Comparison of ENCODE assay signal across 8 cellular contexts in the genomic region with DNA sequence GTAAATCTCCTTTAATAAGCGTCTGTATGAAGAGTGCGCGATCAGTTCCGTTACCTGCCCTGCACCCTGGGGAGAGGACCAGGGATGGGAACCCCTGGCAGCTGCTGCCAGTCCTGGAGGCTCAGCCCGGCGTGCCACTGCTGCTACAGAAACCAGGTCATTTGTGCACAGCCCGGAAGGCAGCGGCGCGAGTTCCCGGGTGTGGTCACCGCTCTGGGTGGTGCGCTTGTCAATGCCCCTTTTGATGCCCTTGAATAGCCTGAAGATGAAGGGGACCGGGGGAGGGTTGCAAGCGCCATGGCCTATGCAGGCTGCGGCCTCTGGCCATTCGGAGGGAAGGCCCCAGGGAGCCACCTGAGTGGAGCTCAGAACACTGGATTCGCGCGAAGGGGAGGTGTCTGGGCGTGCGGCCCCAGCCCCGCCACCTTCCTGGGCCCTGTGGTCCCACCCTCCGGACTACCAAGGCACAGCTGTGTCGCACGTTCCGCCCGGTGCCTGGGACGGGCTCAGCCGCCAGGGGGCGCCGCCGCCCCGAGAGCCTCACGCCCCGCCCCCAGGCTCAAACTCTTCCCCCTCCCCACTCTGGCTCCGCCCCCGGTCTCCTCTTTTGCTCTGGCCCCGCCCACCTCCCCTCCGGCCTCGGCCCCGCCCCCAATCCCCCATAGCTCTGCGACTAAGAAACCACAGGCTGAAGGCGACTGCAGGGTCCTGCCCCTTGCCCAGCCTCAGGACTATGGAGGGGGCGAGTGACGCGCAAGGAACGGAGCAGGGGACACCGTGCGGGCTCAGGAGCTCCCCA. TPM values are rescaled to one million over a fixed set of nuclear protein-coding genes. Genes with fewer than 3 reads are reported as not detected.
DNase-seq lines count a peak whose midpoint lies in the region; ATAC-seq and TF ChIP-seq lines count a peak whose summit lies in the region.

No MANE protein-coding gene starts in this region.

- peaks cover 4% of the 10 kb centered on the region for H3K4me1 Mint-ChIP-seq in activated naive CD8-positive, alpha-beta T cell (ENCODE audit: low read depth)
- H3K4me1 Mint-ChIP-seq in type B pancreatic cell (ENCODE audit: unreplicated experiment) = peaks cover 4% of the 10 kb centered on the region

- DNase-seq in GM13977 (ENCODE audit: low spot score) (peak; percentile 86), heart right ventricle (peak; percentile 78 to 84), posterior vena cava (ENCODE audit: low spot score) (peak; percentile 92), type B pancreatic cell (ENCODE audit: extremely low spot score, unreplicated experiment) (peak; percentile 84), NCI-H1694 (lab: John Stamatoyannopoulos, UW) (no peak), NCI-H1105 (lab: John Stamatoyannopoulos, UW) (no peak)

- H3K27ac Mint-ChIP-seq in activated naive CD8-positive, alpha-beta T cell = no peak overlapping the region
- H3K27ac Mint-ChIP-seq in type B pancreatic cell = no peak overlapping the region

- peak overlapping the region; percentile 17 for H3K4me3 Mint-ChIP-seq in activated naive CD8-positive, alpha-beta T cell
- H3K4me3 Mint-ChIP-seq in type B pancreatic cell = no peak overlapping the region

- intact Hi-C loops in heart right ventricle (cut with DNase I) (loop anchor here in 5 of 10 donors (10.0 kb wide), 2 partner anchors 83 to 293 kb away; no protein-coding TSS in a partner anchor), posterior vena cava (cut with DNase I) (loop anchor here in 1 of 2 donors (10.0 kb wide), 1 partner anchor 293 kb away; no protein-coding TSS in a partner anchor)

- peak; percentile 47 for ATAC-seq in SK-N-SH treated with all-trans-retinoic acid at 6 μM for 48 hours
- peak; percentile 69 to 88 (median 81) for ATAC-seq in heart right ventricle

- no peaks in the 10 kb centered on the region for H3K27me3 Mint-ChIP-seq in activated naive CD8-positive, alpha-beta T cell
- H3K27me3 Mint-ChIP-seq in type B pancreatic cell = no peaks in the 10 kb centered on the region

- no peaks in the 10 kb centered on the region for H3K27me3 ChIP-seq in heart right ventricle

- WGBS in heart right ventricle, 2 donors = 43 to 71% methylated on average over 38 to 50 of the region's 50 CpGs

- peak overlapping the region in 9 of 10 donors; percentile 18 to 56 (median 51) for H3K4me3 ChIP-seq in heart right ventricle

- no peaks in the 10 kb centered on the region for H3K9me3 Mint-ChIP-seq in activated naive CD8-positive, alpha-beta T cell (ENCODE audit: low read depth)
- no peaks in the 10 kb centered on the region for H3K9me3 Mint-ChIP-seq in type B pancreatic cell

- peaks cover 0 to 20% (median 7%) of the 10 kb centered on the region in 9 donors for H3K4me1 ChIP-seq in heart right ventricle

- in situ Hi-C loops in GM13977 (cut with MboI; ENCODE audit: low pct_unique_long_range_greater_than_20kb, low sequenced_read_pairs, unreplicated experiment) = no loop called here

- TF ChIP-seq CTCF in GM13977 (IDR thresholded peaks at IDR 0.05; ENCODE audit: extremely low read depth, insufficient read depth, missing control alignments) (peak; percentile 78), heart right ventricle (IDR thresholded peaks at IDR 0.05) (peak; percentile 43 to 94 (median 88)), type B pancreatic cell (conservative IDR thresholded peaks at IDR 0.05) (peak; percentile 85)

- no peaks in the 10 kb centered on the region for H3K36me3 Mint-ChIP-seq in activated naive CD8-positive, alpha-beta T cell
- peaks cover 7% of the 10 kb centered on the region for H3K36me3 Mint-ChIP-seq in type B pancreatic cell

- peak overlapping the region in 4 of 10 donors; percentile 12 to 69 (median 56) for H3K27ac ChIP-seq in heart right ventricle

- no peaks in the 10 kb centered on the region for H3K9me3 ChIP-seq in heart right ventricle

- H3K36me3 ChIP-seq in heart right ventricle = peaks cover 0 to 55% (median 26%) of the 10 kb centered on the region in 9 donors

TF ChIP-seq in SK-N-SH treated with all-trans-retinoic acid at 6 μM for 48 hours, 23 proteins besides CTCF, POLR2A, EP300 and RAD21:
- TF ChIP-seq TOX (CRISPR knock-in tag; IDR thresholded peaks at IDR 0.05; ENCODE audit: borderline replicate concordance) (no peak), SNAI2 (CRISPR knock-in tag; IDR thresholded peaks at IDR 0.05) (no peak), OSR1 (CRISPR knock-in tag; IDR thresholded peaks at IDR 0.05) (no peak), ISL1 (CRISPR knock-in tag; IDR thresholded peaks at IDR 0.05) (no peak), ZFP30 (CRISPR knock-in tag; IDR thresholded peaks at IDR 0.05) (no peak), ZNF70 (CRISPR knock-in tag; IDR thresholded peaks at IDR 0.05) (no peak), ESRRG (CRISPR knock-in tag; IDR thresholded peaks at IDR 0.05) (no peak), CSDC2 (CRISPR knock-in tag; IDR thresholded peaks at IDR 0.05) (no peak), ZNF565 (CRISPR knock-in tag; conservative IDR thresholded peaks at IDR 0.05; ENCODE audit: low read depth) (no peak), CSRNP3 (CRISPR knock-in tag; IDR thresholded peaks at IDR 0.05) (no peak), TCF4 (CRISPR knock-in tag; IDR thresholded peaks at IDR 0.05; ENCODE audit: borderline replicate concordance) (no peak), ZNF8 (CRISPR knock-in tag; IDR thresholded peaks at IDR 0.05) (no peak)
- TF ChIP-seq, protein P1, sequence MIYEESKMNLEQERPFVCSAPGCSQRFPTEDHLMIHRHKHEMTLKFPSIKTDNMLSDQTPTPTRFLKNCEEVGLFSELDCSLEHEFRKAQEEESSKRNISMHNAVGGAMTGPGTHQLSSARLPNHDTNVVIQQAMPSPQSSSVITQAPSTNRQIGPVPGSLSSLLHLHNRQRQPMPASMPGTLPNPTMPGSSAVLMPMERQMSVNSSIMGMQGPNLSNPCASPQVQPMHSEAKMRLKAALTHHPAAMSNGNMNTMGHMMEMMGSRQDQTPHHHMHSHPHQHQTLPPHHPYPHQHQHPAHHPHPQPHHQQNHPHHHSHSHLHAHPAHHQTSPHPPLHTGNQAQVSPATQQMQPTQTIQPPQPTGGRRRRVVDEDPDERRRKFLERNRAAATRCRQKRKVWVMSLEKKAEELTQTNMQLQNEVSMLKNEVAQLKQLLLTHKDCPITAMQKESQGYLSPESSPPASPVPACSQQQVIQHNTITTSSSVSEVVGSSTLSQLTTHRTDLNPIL (CRISPR knock-in tag; IDR thresholded peaks at IDR 0.05; ENCODE audit: low read depth) = no peak
TF ChIP-seq in SK-N-SH treated with all-trans-retinoic acid at 6 μM for 48 hours: peak in this region for 0.

RNA-seq across cellular contexts. Expression of gene AP5Z1, which starts 16.5 kb away (rescaled TPM):
- total RNA-seq in heart right ventricle (10 to 100 TPM in 7 of 10 donors, 1 to 10 TPM in 3; 8.5 to 16.7 (median 12.4) TPM), posterior vena cava (10 to 100 TPM; 27.8 to 29.0 TPM), type B pancreatic cell (ENCODE audit: low replicate concordance) (36.9 and 53.2 TPM in 2 replicates)
- 10 to 100 TPM; 20.0 to 30.9 TPM for polyA plus RNA-seq in heart right ventricle

Comparison
In these comparisons a context has a peak if more than half of its experiments do, and no peak if none do; other contexts are left out.
1. DNase-seq: peak in GM13977 (single experiment), heart right ventricle (2 of 2), posterior vena cava (single experiment) and type B pancreatic cell (single experiment); none in NCI-H1694 (single experiment) and NCI-H1105 (single experiment).
2. Peak in every context shown above with its lines, with median percentiles within 50 percentile points of each other: CTCF ChIP-seq.